Comparison of ENCODE assay signal across 1 cellular context in the genomic region with DNA sequence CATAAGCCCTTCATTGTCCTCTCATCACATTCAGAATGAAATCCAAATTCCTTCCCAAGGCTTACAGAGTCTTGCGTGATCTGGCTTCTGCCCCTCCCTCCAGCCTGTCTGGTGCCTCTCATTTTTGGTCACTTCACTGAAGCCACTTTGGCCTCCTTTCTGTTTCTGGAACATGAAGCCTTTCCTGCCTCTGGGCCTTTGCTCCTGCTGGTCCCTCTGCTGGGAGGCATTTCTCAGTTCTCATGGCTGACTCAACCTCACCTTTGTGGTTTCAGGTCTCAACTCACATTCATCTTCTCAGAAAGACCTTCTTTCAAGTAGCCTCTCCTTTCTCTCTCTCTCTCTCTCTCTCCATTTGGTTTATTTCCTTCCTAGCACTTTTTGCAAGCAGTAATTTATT.
A peak's percentile ranks its signal among the peaks of the same experiment; 100 is the strongest.
TF ChIP-seq lines count a peak whose summit lies in the region.

No MANE protein-coding gene starts in this region.

TF ChIP-seq in GM12878, 131 proteins besides CTCF, POLR2A, EP300 and RAD21 (continued from another document and continues in another):
- TF ChIP-seq, protein P1, sequence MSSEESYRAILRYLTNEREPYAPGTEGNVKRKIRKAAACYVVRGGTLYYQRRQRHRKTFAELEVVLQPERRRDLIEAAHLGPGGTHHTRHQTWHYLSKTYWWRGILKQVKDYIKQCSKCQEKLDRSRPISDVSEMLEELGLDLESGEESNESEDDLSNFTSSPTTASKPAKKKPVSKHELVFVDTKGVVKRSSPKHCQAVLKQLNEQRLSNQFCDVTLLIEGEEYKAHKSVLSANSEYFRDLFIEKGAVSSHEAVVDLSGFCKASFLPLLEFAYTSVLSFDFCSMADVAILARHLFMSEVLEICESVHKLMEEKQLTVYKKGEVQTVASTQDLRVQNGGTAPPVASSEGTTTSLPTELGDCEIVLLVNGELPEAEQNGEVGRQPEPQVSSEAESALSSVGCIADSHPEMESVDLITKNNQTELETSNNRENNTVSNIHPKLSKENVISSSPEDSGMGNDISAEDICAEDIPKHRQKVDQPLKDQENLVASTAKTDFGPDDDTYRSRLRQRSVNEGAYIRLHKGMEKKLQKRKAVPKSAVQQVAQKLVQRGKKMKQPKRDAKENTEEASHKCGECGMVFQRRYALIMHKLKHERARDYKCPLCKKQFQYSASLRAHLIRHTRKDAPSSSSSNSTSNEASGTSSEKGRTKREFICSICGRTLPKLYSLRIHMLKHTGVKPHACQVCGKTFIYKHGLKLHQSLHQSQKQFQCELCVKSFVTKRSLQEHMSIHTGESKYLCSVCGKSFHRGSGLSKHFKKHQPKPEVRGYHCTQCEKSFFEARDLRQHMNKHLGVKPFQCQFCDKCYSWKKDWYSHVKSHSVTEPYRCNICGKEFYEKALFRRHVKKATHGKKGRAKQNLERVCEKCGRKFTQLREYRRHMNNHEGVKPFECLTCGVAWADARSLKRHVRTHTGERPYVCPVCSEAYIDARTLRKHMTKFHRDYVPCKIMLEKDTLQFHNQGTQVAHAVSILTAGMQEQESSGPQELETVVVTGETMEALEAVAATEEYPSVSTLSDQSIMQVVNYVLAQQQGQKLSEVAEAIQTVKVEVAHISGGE (CRISPR knock-in tag; IDR thresholded peaks at IDR 0.05) = no peak
- TF ChIP-seq, protein P2, sequence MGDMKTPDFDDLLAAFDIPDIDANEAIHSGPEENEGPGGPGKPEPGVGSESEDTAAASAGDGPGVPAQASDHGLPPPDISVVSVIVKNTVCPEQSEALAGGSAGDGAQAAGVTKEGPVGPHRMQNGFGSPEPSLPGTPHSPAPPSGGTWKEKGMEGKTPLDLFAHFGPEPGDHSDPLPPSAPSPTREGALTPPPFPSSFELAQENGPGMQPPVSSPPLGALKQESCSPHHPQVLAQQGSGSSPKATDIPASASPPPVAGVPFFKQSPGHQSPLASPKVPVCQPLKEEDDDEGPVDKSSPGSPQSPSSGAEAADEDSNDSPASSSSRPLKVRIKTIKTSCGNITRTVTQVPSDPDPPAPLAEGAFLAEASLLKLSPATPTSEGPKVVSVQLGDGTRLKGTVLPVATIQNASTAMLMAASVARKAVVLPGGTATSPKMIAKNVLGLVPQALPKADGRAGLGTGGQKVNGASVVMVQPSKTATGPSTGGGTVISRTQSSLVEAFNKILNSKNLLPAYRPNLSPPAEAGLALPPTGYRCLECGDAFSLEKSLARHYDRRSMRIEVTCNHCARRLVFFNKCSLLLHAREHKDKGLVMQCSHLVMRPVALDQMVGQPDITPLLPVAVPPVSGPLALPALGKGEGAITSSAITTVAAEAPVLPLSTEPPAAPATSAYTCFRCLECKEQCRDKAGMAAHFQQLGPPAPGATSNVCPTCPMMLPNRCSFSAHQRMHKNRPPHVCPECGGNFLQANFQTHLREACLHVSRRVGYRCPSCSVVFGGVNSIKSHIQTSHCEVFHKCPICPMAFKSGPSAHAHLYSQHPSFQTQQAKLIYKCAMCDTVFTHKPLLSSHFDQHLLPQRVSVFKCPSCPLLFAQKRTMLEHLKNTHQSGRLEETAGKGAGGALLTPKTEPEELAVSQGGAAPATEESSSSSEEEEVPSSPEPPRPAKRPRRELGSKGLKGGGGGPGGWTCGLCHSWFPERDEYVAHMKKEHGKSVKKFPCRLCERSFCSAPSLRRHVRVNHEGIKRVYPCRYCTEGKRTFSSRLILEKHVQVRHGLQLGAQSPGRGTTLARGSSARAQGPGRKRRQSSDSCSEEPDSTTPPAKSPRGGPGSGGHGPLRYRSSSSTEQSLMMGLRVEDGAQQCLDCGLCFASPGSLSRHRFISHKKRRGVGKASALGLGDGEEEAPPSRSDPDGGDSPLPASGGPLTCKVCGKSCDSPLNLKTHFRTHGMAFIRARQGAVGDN (IDR thresholded peaks at IDR 0.05) = no peak
- TF ChIP-seq, protein P3, sequence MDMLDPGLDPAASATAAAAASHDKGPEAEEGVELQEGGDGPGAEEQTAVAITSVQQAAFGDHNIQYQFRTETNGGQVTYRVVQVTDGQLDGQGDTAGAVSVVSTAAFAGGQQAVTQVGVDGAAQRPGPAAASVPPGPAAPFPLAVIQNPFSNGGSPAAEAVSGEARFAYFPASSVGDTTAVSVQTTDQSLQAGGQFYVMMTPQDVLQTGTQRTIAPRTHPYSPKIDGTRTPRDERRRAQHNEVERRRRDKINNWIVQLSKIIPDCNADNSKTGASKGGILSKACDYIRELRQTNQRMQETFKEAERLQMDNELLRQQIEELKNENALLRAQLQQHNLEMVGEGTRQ (IDR thresholded peaks at IDR 0.05; ENCODE audit: borderline replicate concordance, low read depth, low read length) = no peak
- TF ChIP-seq, protein P4, sequence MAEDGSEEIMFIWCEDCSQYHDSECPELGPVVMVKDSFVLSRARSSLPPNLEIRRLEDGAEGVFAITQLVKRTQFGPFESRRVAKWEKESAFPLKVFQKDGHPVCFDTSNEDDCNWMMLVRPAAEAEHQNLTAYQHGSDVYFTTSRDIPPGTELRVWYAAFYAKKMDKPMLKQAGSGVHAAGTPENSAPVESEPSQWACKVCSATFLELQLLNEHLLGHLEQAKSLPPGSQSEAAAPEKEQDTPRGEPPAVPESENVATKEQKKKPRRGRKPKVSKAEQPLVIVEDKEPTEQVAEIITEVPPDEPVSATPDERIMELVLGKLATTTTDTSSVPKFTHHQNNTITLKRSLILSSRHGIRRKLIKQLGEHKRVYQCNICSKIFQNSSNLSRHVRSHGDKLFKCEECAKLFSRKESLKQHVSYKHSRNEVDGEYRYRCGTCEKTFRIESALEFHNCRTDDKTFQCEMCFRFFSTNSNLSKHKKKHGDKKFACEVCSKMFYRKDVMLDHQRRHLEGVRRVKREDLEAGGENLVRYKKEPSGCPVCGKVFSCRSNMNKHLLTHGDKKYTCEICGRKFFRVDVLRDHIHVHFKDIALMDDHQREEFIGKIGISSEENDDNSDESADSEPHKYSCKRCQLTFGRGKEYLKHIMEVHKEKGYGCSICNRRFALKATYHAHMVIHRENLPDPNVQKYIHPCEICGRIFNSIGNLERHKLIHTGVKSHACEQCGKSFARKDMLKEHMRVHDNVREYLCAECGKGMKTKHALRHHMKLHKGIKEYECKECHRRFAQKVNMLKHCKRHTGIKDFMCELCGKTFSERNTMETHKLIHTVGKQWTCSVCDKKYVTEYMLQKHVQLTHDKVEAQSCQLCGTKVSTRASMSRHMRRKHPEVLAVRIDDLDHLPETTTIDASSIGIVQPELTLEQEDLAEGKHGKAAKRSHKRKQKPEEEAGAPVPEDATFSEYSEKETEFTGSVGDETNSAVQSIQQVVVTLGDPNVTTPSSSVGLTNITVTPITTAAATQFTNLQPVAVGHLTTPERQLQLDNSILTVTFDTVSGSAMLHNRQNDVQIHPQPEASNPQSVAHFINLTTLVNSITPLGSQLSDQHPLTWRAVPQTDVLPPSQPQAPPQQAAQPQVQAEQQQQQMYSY (CRISPR knock-in tag; IDR thresholded peaks at IDR 0.05) = no peak
- TF ChIP-seq HCFC1 (IDR thresholded peaks at IDR 0.05; ENCODE audit: low read length) = no peak
- no peak for TF ChIP-seq MTA3 (IDR thresholded peaks at IDR 0.05; ENCODE audit: borderline replicate concordance, low read length)
- no peak for TF ChIP-seq ZNF24 (IDR thresholded peaks at IDR 0.05)
- no peak for TF ChIP-seq POLR2AphosphoS5 (IDR thresholded peaks at IDR 0.05; ENCODE audit: low read length)
- TF ChIP-seq, protein P5, sequence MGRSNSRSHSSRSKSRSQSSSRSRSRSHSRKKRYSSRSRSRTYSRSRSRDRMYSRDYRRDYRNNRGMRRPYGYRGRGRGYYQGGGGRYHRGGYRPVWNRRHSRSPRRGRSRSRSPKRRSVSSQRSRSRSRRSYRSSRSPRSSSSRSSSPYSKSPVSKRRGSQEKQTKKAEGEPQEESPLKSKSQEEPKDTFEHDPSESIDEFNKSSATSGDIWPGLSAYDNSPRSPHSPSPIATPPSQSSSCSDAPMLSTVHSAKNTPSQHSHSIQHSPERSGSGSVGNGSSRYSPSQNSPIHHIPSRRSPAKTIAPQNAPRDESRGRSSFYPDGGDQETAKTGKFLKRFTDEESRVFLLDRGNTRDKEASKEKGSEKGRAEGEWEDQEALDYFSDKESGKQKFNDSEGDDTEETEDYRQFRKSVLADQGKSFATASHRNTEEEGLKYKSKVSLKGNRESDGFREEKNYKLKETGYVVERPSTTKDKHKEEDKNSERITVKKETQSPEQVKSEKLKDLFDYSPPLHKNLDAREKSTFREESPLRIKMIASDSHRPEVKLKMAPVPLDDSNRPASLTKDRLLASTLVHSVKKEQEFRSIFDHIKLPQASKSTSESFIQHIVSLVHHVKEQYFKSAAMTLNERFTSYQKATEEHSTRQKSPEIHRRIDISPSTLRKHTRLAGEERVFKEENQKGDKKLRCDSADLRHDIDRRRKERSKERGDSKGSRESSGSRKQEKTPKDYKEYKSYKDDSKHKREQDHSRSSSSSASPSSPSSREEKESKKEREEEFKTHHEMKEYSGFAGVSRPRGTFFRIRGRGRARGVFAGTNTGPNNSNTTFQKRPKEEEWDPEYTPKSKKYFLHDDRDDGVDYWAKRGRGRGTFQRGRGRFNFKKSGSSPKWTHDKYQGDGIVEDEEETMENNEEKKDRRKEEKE (IDR thresholded peaks at IDR 0.05) = no peak
- no peak for TF ChIP-seq ZBED1 (IDR thresholded peaks at IDR 0.05; ENCODE audit: borderline replicate concordance)
- TF ChIP-seq TCF7 (IDR thresholded peaks at IDR 0.05; ENCODE audit: borderline replicate concordance) = peak; percentile 79
- TF ChIP-seq RB1 (IDR thresholded peaks at IDR 0.05; ENCODE audit: borderline replicate concordance) = no peak
- TF ChIP-seq NRF1 (conservative IDR thresholded peaks at IDR 0.05; ENCODE audit: low read depth, low read length) = no peak
- no peak for TF ChIP-seq SREBF1 (IDR thresholded peaks at IDR 0.05; ENCODE audit: low read length)
- no peak for TF ChIP-seq TBL1XR1 (IDR thresholded peaks at IDR 0.05; ENCODE audit: low read depth, low read length)
- TF ChIP-seq CBFB (IDR thresholded peaks at IDR 0.05; ENCODE audit: low read depth) = peak; percentile 88
- TF ChIP-seq, protein P6, sequence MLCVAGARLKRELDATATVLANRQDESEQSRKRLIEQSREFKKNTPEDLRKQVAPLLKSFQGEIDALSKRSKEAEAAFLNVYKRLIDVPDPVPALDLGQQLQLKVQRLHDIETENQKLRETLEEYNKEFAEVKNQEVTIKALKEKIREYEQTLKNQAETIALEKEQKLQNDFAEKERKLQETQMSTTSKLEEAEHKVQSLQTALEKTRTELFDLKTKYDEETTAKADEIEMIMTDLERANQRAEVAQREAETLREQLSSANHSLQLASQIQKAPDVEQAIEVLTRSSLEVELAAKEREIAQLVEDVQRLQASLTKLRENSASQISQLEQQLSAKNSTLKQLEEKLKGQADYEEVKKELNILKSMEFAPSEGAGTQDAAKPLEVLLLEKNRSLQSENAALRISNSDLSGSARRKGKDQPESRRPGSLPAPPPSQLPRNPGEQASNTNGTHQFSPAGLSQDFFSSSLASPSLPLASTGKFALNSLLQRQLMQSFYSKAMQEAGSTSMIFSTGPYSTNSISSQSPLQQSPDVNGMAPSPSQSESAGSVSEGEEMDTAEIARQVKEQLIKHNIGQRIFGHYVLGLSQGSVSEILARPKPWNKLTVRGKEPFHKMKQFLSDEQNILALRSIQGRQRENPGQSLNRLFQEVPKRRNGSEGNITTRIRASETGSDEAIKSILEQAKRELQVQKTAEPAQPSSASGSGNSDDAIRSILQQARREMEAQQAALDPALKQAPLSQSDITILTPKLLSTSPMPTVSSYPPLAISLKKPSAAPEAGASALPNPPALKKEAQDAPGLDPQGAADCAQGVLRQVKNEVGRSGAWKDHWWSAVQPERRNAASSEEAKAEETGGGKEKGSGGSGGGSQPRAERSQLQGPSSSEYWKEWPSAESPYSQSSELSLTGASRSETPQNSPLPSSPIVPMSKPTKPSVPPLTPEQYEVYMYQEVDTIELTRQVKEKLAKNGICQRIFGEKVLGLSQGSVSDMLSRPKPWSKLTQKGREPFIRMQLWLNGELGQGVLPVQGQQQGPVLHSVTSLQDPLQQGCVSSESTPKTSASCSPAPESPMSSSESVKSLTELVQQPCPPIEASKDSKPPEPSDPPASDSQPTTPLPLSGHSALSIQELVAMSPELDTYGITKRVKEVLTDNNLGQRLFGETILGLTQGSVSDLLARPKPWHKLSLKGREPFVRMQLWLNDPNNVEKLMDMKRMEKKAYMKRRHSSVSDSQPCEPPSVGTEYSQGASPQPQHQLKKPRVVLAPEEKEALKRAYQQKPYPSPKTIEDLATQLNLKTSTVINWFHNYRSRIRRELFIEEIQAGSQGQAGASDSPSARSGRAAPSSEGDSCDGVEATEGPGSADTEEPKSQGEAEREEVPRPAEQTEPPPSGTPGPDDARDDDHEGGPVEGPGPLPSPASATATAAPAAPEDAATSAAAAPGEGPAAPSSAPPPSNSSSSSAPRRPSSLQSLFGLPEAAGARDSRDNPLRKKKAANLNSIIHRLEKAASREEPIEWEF (IDR thresholded peaks at IDR 0.05; ENCODE audit: insufficient replicate concordance, low read depth, low read length) = no peak
- no peak for TF ChIP-seq LARP7 (IDR thresholded peaks at IDR 0.05)
- TF ChIP-seq, protein P7, sequence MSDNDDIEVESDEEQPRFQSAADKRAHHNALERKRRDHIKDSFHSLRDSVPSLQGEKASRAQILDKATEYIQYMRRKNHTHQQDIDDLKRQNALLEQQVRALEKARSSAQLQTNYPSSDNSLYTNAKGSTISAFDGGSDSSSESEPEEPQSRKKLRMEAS (IDR thresholded peaks at IDR 0.05; ENCODE audit: low read depth, low read length) = no peak
- TF ChIP-seq, protein P8, sequence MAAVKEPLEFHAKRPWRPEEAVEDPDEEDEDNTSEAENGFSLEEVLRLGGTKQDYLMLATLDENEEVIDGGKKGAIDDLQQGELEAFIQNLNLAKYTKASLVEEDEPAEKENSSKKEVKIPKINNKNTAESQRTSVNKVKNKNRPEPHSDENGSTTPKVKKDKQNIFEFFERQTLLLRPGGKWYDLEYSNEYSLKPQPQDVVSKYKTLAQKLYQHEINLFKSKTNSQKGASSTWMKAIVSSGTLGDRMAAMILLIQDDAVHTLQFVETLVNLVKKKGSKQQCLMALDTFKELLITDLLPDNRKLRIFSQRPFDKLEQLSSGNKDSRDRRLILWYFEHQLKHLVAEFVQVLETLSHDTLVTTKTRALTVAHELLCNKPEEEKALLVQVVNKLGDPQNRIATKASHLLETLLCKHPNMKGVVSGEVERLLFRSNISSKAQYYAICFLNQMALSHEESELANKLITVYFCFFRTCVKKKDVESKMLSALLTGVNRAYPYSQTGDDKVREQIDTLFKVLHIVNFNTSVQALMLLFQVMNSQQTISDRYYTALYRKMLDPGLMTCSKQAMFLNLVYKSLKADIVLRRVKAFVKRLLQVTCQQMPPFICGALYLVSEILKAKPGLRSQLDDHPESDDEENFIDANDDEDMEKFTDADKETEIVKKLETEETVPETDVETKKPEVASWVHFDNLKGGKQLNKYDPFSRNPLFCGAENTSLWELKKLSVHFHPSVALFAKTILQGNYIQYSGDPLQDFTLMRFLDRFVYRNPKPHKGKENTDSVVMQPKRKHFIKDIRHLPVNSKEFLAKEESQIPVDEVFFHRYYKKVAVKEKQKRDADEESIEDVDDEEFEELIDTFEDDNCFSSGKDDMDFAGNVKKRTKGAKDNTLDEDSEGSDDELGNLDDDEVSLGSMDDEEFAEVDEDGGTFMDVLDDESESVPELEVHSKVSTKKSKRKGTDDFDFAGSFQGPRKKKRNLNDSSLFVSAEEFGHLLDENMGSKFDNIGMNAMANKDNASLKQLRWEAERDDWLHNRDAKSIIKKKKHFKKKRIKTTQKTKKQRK (IDR thresholded peaks at IDR 0.05; ENCODE audit: low read depth, low read length) = no peak
- no peak for TF ChIP-seq PAX5 (IDR thresholded peaks at IDR 0.05; ENCODE audit: borderline replicate concordance, low read depth, low read length)
- TF ChIP-seq ZNF274 (IDR thresholded peaks at IDR 0.05; ENCODE audit: insufficient read depth, insufficient read length) = no peak
- no peak for TF ChIP-seq ZNF217 (IDR thresholded peaks at IDR 0.05)
- no peak for TF ChIP-seq ZNF384 (IDR thresholded peaks at IDR 0.05; ENCODE audit: borderline replicate concordance, low read depth, low read length)
- TF ChIP-seq TAF1 (IDR thresholded peaks at IDR 0.05; ENCODE audit: borderline replicate concordance, low read depth, low read length) = no peak
